8 cellular contexts compared by ENCODE assay signal in genomic region chr2:28355521-28356094, GRCh38. TPM values are rescaled to one million over a fixed set of nuclear protein-coding genes. Genes with fewer than 3 reads are reported as not detected.
A peak's percentile ranks its signal among the peaks of the same experiment; 100 is the strongest.
DNase-seq lines count a peak whose midpoint lies in the region; ATAC-seq, FAIRE-seq and TF ChIP-seq lines count a peak whose summit lies in the region.

No MANE protein-coding gene starts in this region.

- H3K9me3 ChIP-seq in CD8-positive, alpha-beta T cell (ENCODE audit: low read length): no peaks in the 10 kb centered on the region
- no peaks in the 10 kb centered on the region for H3K9me3 ChIP-seq in T-helper 17 cell (ENCODE audit: control insufficient read depth, low read length, poor library complexity, severe bottlenecking)
- no peaks in the 10 kb centered on the region for H3K9me3 ChIP-seq in heart right ventricle
- no peaks in the 10 kb centered on the region for H3K9me3 ChIP-seq in prostate gland

- CTCF ChIA-PET in CD8-positive, alpha-beta T cell (lab: Charles Lee): no interaction called here

- peaks cover 29% of the 10 kb centered on the region for H3K4me1 Mint-ChIP-seq in CD8-positive, alpha-beta T cell (ENCODE audit: low read depth)
- H3K4me1 Mint-ChIP-seq in T-helper 17 cell: peaks cover 26% of the 10 kb centered on the region
- H3K4me1 Mint-ChIP-seq in activated CD4-positive, alpha-beta T cell treated with anti-CD3 and anti-CD28 coated beads, Interleukin-2, amount 10 ng/mL, durations not matched to agents 24 days and 14 days: peaks cover 25% of the 10 kb centered on the region

- ATAC-seq in CD8-positive, alpha-beta T cell: no peak
- ATAC-seq in T-helper 17 cell (no peak), heart right ventricle (peak; percentile 34 to 80 (median 61)), HG03342 (IDR thresholded peaks at IDR 0.05; ENCODE audit: unreplicated experiment) (no peak)

- H3K9me3 Mint-ChIP-seq in CD8-positive, alpha-beta T cell: no peaks in the 10 kb centered on the region
- no peaks in the 10 kb centered on the region for H3K9me3 Mint-ChIP-seq in activated CD4-positive, alpha-beta T cell treated with anti-CD3 and anti-CD28 coated beads, Interleukin-2, amount 10 ng/mL, durations not matched to agents 24 days and 14 days

- TF ChIP-seq POLR2A in prostate gland (IDR thresholded peaks at IDR 0.05) (no peak), GM12892 (IDR thresholded peaks at IDR 0.05; ENCODE audit: low read depth, low read length) (no peak)

- H3K27ac ChIP-seq in CD8-positive, alpha-beta T cell (ENCODE audit: low read depth, low read length): no peak overlapping the region
- H3K27ac ChIP-seq in heart right ventricle (peak overlapping the region; percentile 75 to 97 (median 90)), prostate gland (peak overlapping the region; percentile 67 to 72)

- H3K4me3 Mint-ChIP-seq in CD8-positive, alpha-beta T cell: no peak overlapping the region
- H3K4me3 Mint-ChIP-seq in T-helper 17 cell: no peak overlapping the region
- H3K4me3 Mint-ChIP-seq in activated CD4-positive, alpha-beta T cell treated with anti-CD3 and anti-CD28 coated beads, Interleukin-2, amount 10 ng/mL, durations not matched to agents 24 days and 14 days: no peak overlapping the region

- H3K27me3 ChIP-seq in CD8-positive, alpha-beta T cell (ENCODE audit: insufficient read depth, low read length): no peaks in the 10 kb centered on the region
- no peaks in the 10 kb centered on the region for H3K27me3 ChIP-seq in heart right ventricle
- no peaks in the 10 kb centered on the region for H3K27me3 ChIP-seq in prostate gland (replicated peaks; ENCODE audit: insufficient read depth)

- no peaks in the 10 kb centered on the region for H3K36me3 ChIP-seq in CD8-positive, alpha-beta T cell (ENCODE audit: insufficient read depth, low read length)
- no peaks in the 10 kb centered on the region for H3K36me3 ChIP-seq in heart right ventricle
- no peaks in the 10 kb centered on the region for H3K36me3 ChIP-seq in prostate gland

- H3K36me3 Mint-ChIP-seq in CD8-positive, alpha-beta T cell: no peaks in the 10 kb centered on the region
- peaks cover 2% of the 10 kb centered on the region for H3K36me3 Mint-ChIP-seq in T-helper 17 cell (ENCODE audit: low read depth)
- no peaks in the 10 kb centered on the region for H3K36me3 Mint-ChIP-seq in activated CD4-positive, alpha-beta T cell treated with anti-CD3 and anti-CD28 coated beads, Interleukin-2, amount 10 ng/mL, durations not matched to agents 24 days and 14 days (ENCODE audit: low read depth)

- 49 to 69% methylated on average over 6 of the region's 6 CpGs for WGBS in heart right ventricle, 2 donors
- WGBS in prostate gland: 91% methylated on average over 6 of the region's 6 CpGs

- DNase-seq in CD8-positive, alpha-beta T cell: no peak
- DNase-seq in T-helper 17 cell (no peak), heart right ventricle (peak; percentile 78), prostate gland (ENCODE audit: low spot score) (no peak), GM12892 (ENCODE audit: insufficient read length) (no peak), NCI-H510A treated with DMSO at 0.1 percent for 48 hours (lab: John Stamatoyannopoulos, UW) (no peak)
- no peak for DNase-seq in activated CD4-positive, alpha-beta T cell treated with anti-CD3 and anti-CD28 coated beads, Interleukin-2, amount 10 ng/mL, durations not matched to agents 24 days and 14 days

- no peak for TF ChIP-seq CTCF in CD8-positive, alpha-beta T cell (IDR thresholded peaks at IDR 0.05)
- TF ChIP-seq CTCF in heart right ventricle (IDR thresholded peaks at IDR 0.05) (no peak), prostate gland (IDR thresholded peaks at IDR 0.05) (no peak)

- FAIRE-seq in GM12892 (lab: Jason Lieb, UNC): no peak

- H3K4me3 ChIP-seq in CD8-positive, alpha-beta T cell (ENCODE audit: low read depth, low read length): no peak overlapping the region
- no peak overlapping the region for H3K4me3 ChIP-seq in heart right ventricle
- no peak overlapping the region for H3K4me3 ChIP-seq in prostate gland

- H3K4me1 ChIP-seq in CD8-positive, alpha-beta T cell (ENCODE audit: insufficient read depth, low read length): peaks cover 31% of the 10 kb centered on the region
- peaks cover 17 to 45% (median 20%) of the 10 kb centered on the region in 9 donors for H3K4me1 ChIP-seq in heart right ventricle
- peaks cover 12% of the 10 kb centered on the region for H3K4me1 ChIP-seq in prostate gland (replicated peaks)

- intact Hi-C loops in CD8-positive, alpha-beta T cell (cut with DNase I, micrococcal nuclease): no loop called here
- intact Hi-C loops in heart right ventricle (cut with DNase I): loop anchor here in 1 of 10 donors (2.0 kb wide), 1 partner anchor 37 kb away; the partner anchor contains the start of gene FOSL2
- intact Hi-C loops in prostate gland (cut with DNase I): no loop called here
- intact Hi-C loops in activated CD4-positive, alpha-beta T cell treated with anti-CD3 and anti-CD28 coated beads, Interleukin-2, amount 10 ng/mL, durations not matched to agents 24 days and 14 days (cut with micrococcal nuclease): no loop called here

- H3K27me3 Mint-ChIP-seq in CD8-positive, alpha-beta T cell (ENCODE audit: low read depth): no peaks in the 10 kb centered on the region
- no peaks in the 10 kb centered on the region for H3K27me3 Mint-ChIP-seq in T-helper 17 cell
- H3K27me3 Mint-ChIP-seq in activated CD4-positive, alpha-beta T cell treated with anti-CD3 and anti-CD28 coated beads, Interleukin-2, amount 10 ng/mL, durations not matched to agents 24 days and 14 days: no peaks in the 10 kb centered on the region

- POLR2A ChIA-PET in CD8-positive, alpha-beta T cell (lab: Charles Lee): no interaction called here

- peak overlapping the region; percentile 41 for H3K27ac Mint-ChIP-seq in CD8-positive, alpha-beta T cell
- H3K27ac Mint-ChIP-seq in T-helper 17 cell: peak overlapping the region; percentile 29
- no peak overlapping the region for H3K27ac Mint-ChIP-seq in activated CD4-positive, alpha-beta T cell treated with anti-CD3 and anti-CD28 coated beads, Interleukin-2, amount 10 ng/mL, durations not matched to agents 24 days and 14 days

RNA-seq across cellular contexts. Expression of gene FOSL2, which starts 37.0 kb away (rescaled TPM):
- 100 to 1,000 TPM; 359 to 360 TPM for total RNA-seq in CD8-positive, alpha-beta T cell
- total RNA-seq in T-helper 17 cell: 100 to 1,000 TPM; 114 to 153 TPM
- total RNA-seq in heart right ventricle: 100 to 1,000 TPM in 1 of 10 donors, 10 to 100 TPM in 9; 29.7 to 182 (median 60.3) TPM
- 10 to 100 TPM; 16.5 to 24.0 TPM for polyA plus RNA-seq in heart right ventricle
- total RNA-seq in prostate gland: 10 to 100 TPM; 57.4 to 94.2 TPM
- 0.68 TPM for polyA plus RNA-seq in GM12892 (2012; ENCODE audit: missing spikeins)
- total RNA-seq in activated CD4-positive, alpha-beta T cell treated with anti-CD3 and anti-CD28 coated beads, Interleukin-2, amount 10 ng/mL, durations not matched to agents 24 days and 14 days: 73.2 and 80.6 TPM in 2 replicates

Comparison
In these comparisons a context has a peak if more than half of its experiments do, and no peak if none do; other contexts are left out.
1. ATAC-seq: peak in heart right ventricle (8 of 8); none in CD8-positive, alpha-beta T cell (single experiment), T-helper 17 cell (single experiment) and HG03342 (single experiment).
2. DNase-seq: peak in heart right ventricle (2 of 2); none in CD8-positive, alpha-beta T cell (0 of 7), T-helper 17 cell (0 of 3), prostate gland (single experiment), GM12892 (single experiment), activated CD4-positive, alpha-beta T cell treated with anti-CD3 and anti-CD28 coated beads, Interleukin-2, amount 10 ng/mL, durations not matched to agents 24 days and 14 days (single experiment) and NCI-H510A treated with DMSO at 0.1 percent for 48 hours (single experiment).